Comparison of ENCODE assay signal across 14 cellular contexts in the genomic region with DNA sequence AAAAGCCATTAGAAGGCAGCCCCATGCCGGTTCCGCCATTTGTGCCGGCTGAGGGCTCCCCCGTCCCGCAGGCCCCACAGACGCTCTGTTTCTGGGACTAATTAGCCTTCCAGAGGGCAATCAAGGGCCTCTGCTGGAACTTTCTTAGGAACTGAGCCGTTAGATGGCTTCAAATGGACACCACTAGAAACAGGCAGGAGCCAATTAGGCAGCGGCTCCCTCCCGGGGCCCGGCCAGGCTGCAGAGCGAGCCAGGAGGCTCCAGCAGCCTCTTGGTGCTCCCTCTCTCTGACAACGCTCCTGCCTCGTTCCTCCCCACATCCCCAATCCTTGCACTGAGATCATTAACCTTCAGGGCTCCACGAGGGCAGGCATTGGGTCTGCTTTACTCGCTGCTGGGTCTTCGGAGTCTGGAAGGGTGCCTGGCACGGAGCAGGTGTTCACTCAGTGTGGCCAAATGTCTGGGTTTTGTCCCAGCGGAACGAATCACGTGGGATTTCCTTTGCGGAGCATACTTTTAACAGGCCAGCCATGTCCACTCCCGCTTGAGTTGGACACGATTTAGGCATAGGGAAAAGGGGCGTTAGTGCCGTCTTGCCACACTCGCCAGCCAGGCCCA.
DNase-seq lines count a peak whose midpoint lies in the region; ATAC-seq and TF ChIP-seq lines count a peak whose summit lies in the region.
"Had no signal": no experiment of that assay in that cellular context is flagged by ENCODE, and none has a peak within 500 bp of the region (broad histone marks: within the 10 kb centered on the region; RNA-seq: fewer than 3 reads in every experiment).

No MANE protein-coding gene starts in this region.

- TF ChIP-seq CTCF in heart right ventricle (IDR thresholded peaks at IDR 0.05) (no peak), psoas muscle (IDR thresholded peaks at IDR 0.05) (no peak), uterus (IDR thresholded peaks at IDR 0.05) (no peak)

- peak overlapping the region; percentile 20 to 77 (median 66) for H3K27ac ChIP-seq in heart right ventricle
- peak overlapping the region; percentile 39 for H3K27ac ChIP-seq in psoas muscle
- peak overlapping the region; percentile 94 to 98 for H3K27ac ChIP-seq in uterus

- intact Hi-C loops in heart right ventricle (cut with DNase I) (loop anchor here in 5 of 10 donors (5.0 to 10.0 kb wide), 2 partner anchors 47 to 50 kb away; no protein-coding TSS in a partner anchor), cardiac septum (cut with DNase I) (no loop called here), psoas muscle (cut with DNase I) (no loop called here), uterus (cut with DNase I; ENCODE audit: low total_unique reads) (no loop called here)

- H3K27me3 ChIP-seq in heart right ventricle, result no peaks in the 10 kb centered on the region
- H3K27me3 ChIP-seq in psoas muscle (ENCODE audit: insufficient read depth in 3 of 3, low read length in 2 of 3), result no peaks in the 10 kb centered on the region
- H3K27me3 ChIP-seq in uterus, result no peaks in the 10 kb centered on the region
- H3K27me3 ChIP-seq: ovary had no signal

- no peaks in the 10 kb centered on the region for H3K9me3 ChIP-seq in heart right ventricle
- no peaks in the 10 kb centered on the region for H3K9me3 ChIP-seq in psoas muscle
- no peaks in the 10 kb centered on the region for H3K9me3 ChIP-seq in uterus
- H3K9me3 ChIP-seq: ovary had no signal

- 92 to 95% methylated on average over 26 of the region's 26 CpGs for WGBS in heart right ventricle, 2 donors
- 52 to 70% (median 58%) methylated on average over 26 of the region's 26 CpGs for WGBS in psoas muscle, 3 donors

- ATAC-seq in heart right ventricle (no peak), psoas muscle (peak in 1 of 4 donors; percentile 16), HG03521 (IDR thresholded peaks at IDR 0.05; ENCODE audit: unreplicated experiment) (no peak)

- TF ChIP-seq POLR2A in uterus (IDR thresholded peaks at IDR 0.05), result no peak

- H3K4me1 ChIP-seq in heart right ventricle, result peaks cover 0 to 48% (median 18%) of the 10 kb centered on the region in 9 donors
- H3K4me1 ChIP-seq in psoas muscle, result peaks cover 27% of the 10 kb centered on the region
- H3K4me1 ChIP-seq in uterus, result peaks cover 8 to 13% of the 10 kb centered on the region in 2 donors

- DNase-seq in heart right ventricle (no peak), cardiac septum (ENCODE audit: low spot score) (no peak), ecto neural progenitor cell (ENCODE audit: low spot score) (peak; percentile 36), psoas muscle (no peak), uterus (no peak), hypothalamus (lab: John Stamatoyannopoulos, UW) (no peak), epidermal melanocyte (ENCODE audit: insufficient read length, low spot score) (no peak)
- DNase-seq: activated effector memory CD4-positive, alpha-beta T cell treated with anti-CD3 and anti-CD28 coated beads, Interleukin-2, amount 50 U/mL, for 16 hours; COR-L47; dermis blood vessel endothelial cell; NCI-H1436; stimulated activated naive B cell treated with anti-CD40 and anti-IgM and Interleukin-4, amounts not matched to agents 10 μg/mL and 1 μg/mL and 100 μg/mL, for 72 hours had no signal

- H3K36me3 ChIP-seq in heart right ventricle (no peaks in the 10 kb centered on the region), psoas muscle (ENCODE audit: insufficient read depth in 1 of 2, low read depth in 1 of 2) (no peaks in the 10 kb centered on the region), uterus (no peaks in the 10 kb centered on the region)
- H3K36me3 ChIP-seq: ovary had no signal

- H3K4me3 ChIP-seq in heart right ventricle (no peak overlapping the region), psoas muscle (no peak overlapping the region), uterus (no peak overlapping the region)
- H3K4me3 ChIP-seq: ovary had no signal

Comparison
In these comparisons a context has a peak if more than half of its experiments do, and no peak if none do; other contexts are left out.
1. H3K27ac ChIP-seq: peak in every context shown above with its lines; median percentile 96 in uterus; 66 in heart right ventricle; 39 in psoas muscle.